8 cellular contexts compared by ENCODE assay signal in genomic region chr1:203286161-203286984, GRCh38. TPM values are rescaled to one million over a fixed set of nuclear protein-coding genes. Genes with fewer than 3 reads are reported as not detected.
A peak's percentile ranks its signal among the peaks of the same experiment; 100 is the strongest.
DNase-seq lines count a peak whose midpoint lies in the region; ATAC-seq and TF ChIP-seq lines count a peak whose summit lies in the region.

No MANE protein-coding gene starts in this region.

- intact Hi-C loops in spleen (cut with DNase I; ENCODE audit: low total_unique reads), result no loop called here

- TF ChIP-seq CTCF in GM23338 (conservative IDR thresholded peaks at IDR 0.05; ENCODE audit: low read depth in 2 of 2) (0 out of 4 replicates have a peak, but pooled peaks of 1 of the 2 experiments have one; percentile 3), WERI-Rb-1 (IDR thresholded peaks at IDR 0.05; ENCODE audit: low read depth, low read length) (peak; percentile 34; the same call in 1 of the 2 replicates), right atrium auricular region (IDR thresholded peaks at IDR 0.05) (peak in 1 of 2 donors; percentile 48), spleen (IDR thresholded peaks at IDR 0.05 in 8 of 11, conservative IDR thresholded peaks at IDR 0.05 in 3 of 11) (no peak)

- H3K4me3 ChIP-seq in GM23338, result no peak overlapping the region
- H3K4me3 ChIP-seq in WERI-Rb-1 (ENCODE audit: low read depth, low read length), result no peak overlapping the region
- no peak overlapping the region for H3K4me3 ChIP-seq in right atrium auricular region
- peak overlapping the region in 1 of 8 donors; percentile 67 for H3K4me3 ChIP-seq in spleen

- no peaks in the 10 kb centered on the region for H3K9me3 Mint-ChIP-seq in GM23338

- no peak for ATAC-seq in GM23338
- ATAC-seq in HG03025 (IDR thresholded peaks at IDR 0.05; ENCODE audit: low FRiP score, unreplicated experiment), result no peak
- no peak for ATAC-seq in GM18870 (IDR thresholded peaks at IDR 0.05; ENCODE audit: unreplicated experiment)

- H3K4me3 Mint-ChIP-seq in GM23338, result no peak overlapping the region; the same call in 2 of the 3 replicates

- no peaks in the 10 kb centered on the region for H3F3A ChIP-seq in GM23338 (replicated peaks; ENCODE audit: low read depth)

- H3K4me1 ChIP-seq in GM23338 (ENCODE audit: insufficient read depth), result peaks cover 36% of the 10 kb centered on the region
- H3K4me1 ChIP-seq in right atrium auricular region, result peaks cover 0 to 93% of the 10 kb centered on the region in 2 donors
- peaks cover 64 to 100% (median 96%) of the 10 kb centered on the region in 6 donors for H3K4me1 ChIP-seq in spleen

- no peaks in the 10 kb centered on the region for H3K36me3 Mint-ChIP-seq in GM23338 (ENCODE audit: low read depth)

- H3K36me3 ChIP-seq in GM23338 (ENCODE audit: insufficient read depth), result no peaks in the 10 kb centered on the region
- no peaks in the 10 kb centered on the region for H3K36me3 ChIP-seq in WERI-Rb-1
- no peaks in the 10 kb centered on the region for H3K36me3 ChIP-seq in right atrium auricular region
- no peaks in the 10 kb centered on the region for H3K36me3 ChIP-seq in spleen

- H3K9me2 ChIP-seq in GM23338 (ENCODE audit: insufficient read depth), result no peaks in the 10 kb centered on the region

- H2AFZ ChIP-seq in GM23338, result no peak overlapping the region

- H4K20me1 ChIP-seq in GM23338 (replicated peaks; ENCODE audit: insufficient read depth), result no peaks in the 10 kb centered on the region

- no peak for TF ChIP-seq POLR2A in spleen (IDR thresholded peaks at IDR 0.05)

- H3K4me1 Mint-ChIP-seq in GM23338, result peaks cover 52% of the 10 kb centered on the region

- peaks cover 24% of the 10 kb centered on the region for H3K27me3 Mint-ChIP-seq in GM23338 (ENCODE audit: insufficient read depth, low read depth, poor library complexity)

- no peaks in the 10 kb centered on the region for H3K79me2 ChIP-seq in GM23338 (replicated peaks; ENCODE audit: insufficient read depth)

- peak overlapping the region; percentile 64; the same call in 1 of the 2 replicates for H3K4me2 ChIP-seq in GM23338

- H3K9me3 ChIP-seq in WERI-Rb-1 (ENCODE audit: severe bottlenecking), result no peaks in the 10 kb centered on the region
- no peaks in the 10 kb centered on the region for H3K9me3 ChIP-seq in right atrium auricular region
- no peaks in the 10 kb centered on the region for H3K9me3 ChIP-seq in spleen

- H3K27ac Mint-ChIP-seq in GM23338, result peak overlapping the region; percentile 18; the same call in 1 of the 2 replicates

- 35 to 50% (median 40%) methylated on average over 7 to 9 of the region's 9 CpGs for WGBS in spleen, 5 donors

- no peak for DNase-seq in GM23338 (ENCODE audit: low spot score)
- peak; percentile 56 for DNase-seq in WERI-Rb-1
- DNase-seq in right atrium auricular region (ENCODE audit: low spot score), result no peak
- DNase-seq in spleen, result peak; percentile 80
- no peak for DNase-seq in NCI-H1105 (lab: John Stamatoyannopoulos, UW)
- DNase-seq in effector CD4-positive, alpha-beta T cell, result no peak

- H3K27me3 ChIP-seq in GM23338 (ENCODE audit: insufficient read depth) (peaks cover 32% of the 10 kb centered on the region), WERI-Rb-1 (ENCODE audit: insufficient read depth, low read depth, severe bottlenecking) (no peaks in the 10 kb centered on the region), right atrium auricular region (no peaks in the 10 kb centered on the region), spleen (replicated peaks in 1 of 7) (no peaks in the 10 kb centered on the region)

- H3K27ac ChIP-seq in GM23338 (ENCODE audit: low read depth), result no peak overlapping the region
- peak overlapping the region; percentile 82 for H3K27ac ChIP-seq in WERI-Rb-1
- H3K27ac ChIP-seq in right atrium auricular region, result peak overlapping the region; percentile 96 to 98
- peak overlapping the region; percentile 90 to 99 (median 97) for H3K27ac ChIP-seq in spleen

TF ChIP-seq in GM23338, 12 proteins besides CTCF, POLR2A, EP300 and RAD21 (continues in another document):
- TF ChIP-seq EZH2 (IDR thresholded peaks at IDR 0.05; ENCODE audit: low read depth, unreplicated experiment) (no peak), ZNF114 (CRISPR knock-in tag; IDR thresholded peaks at IDR 0.05) (no peak), ZNF462 (CRISPR knock-in tag; IDR thresholded peaks at IDR 0.05) (no peak)

RNA-seq across cellular contexts. Expression of gene BTG2, which starts 18.9 kb away (rescaled TPM):
- total RNA-seq in GM23338 (2014; rRNA removed; shearing (Covaris generic)), result 7.8 and 9.1 TPM in 2 replicates
- polyA plus RNA-seq in GM23338 (2016; fragmentation: Nextera tagmentation; extraction: Ambion mirVana), result 5.7 and 6.3 TPM in 2 replicates
- 100 to 1,000 TPM; 132 to 254 TPM for total RNA-seq in right atrium auricular region
- 100 to 1,000 TPM; 104 to 186 (median 153) TPM for total RNA-seq in spleen
- 10 to 100 TPM; 55.5 to 93.1 (median 69.3) TPM for polyA plus RNA-seq in spleen

RNA-seq across cellular contexts. Expression of gene CHIT1, which starts 56.9 kb away (rescaled TPM):
- total RNA-seq in GM23338 (2014; rRNA removed; shearing (Covaris generic)), result 0.07 TPM in 1 of 2 replicates, not detected in the other
- polyA plus RNA-seq in GM23338 (2016; fragmentation: Nextera tagmentation; extraction: Ambion mirVana) (0.47 and 0.85 TPM in 2 replicates), spleen (100 to 1,000 TPM in 1 of 3 donors, 1 to 10 TPM in 2; 2.0 to 165 (median 2.2) TPM)
- total RNA-seq in right atrium auricular region (not detected), spleen (10 to 100 TPM in 2 of 7 donors, 1 to 10 TPM in 5; 2.2 to 31.0 (median 7.8) TPM)

Comparison
In these comparisons a context has a peak if more than half of its experiments do, and no peak if none do; other contexts are left out.
1. DNase-seq: peak in WERI-Rb-1 (single experiment) and spleen (single experiment); none in GM23338 (single experiment), right atrium auricular region (single experiment), NCI-H1105 (single experiment) and effector CD4-positive, alpha-beta T cell (single experiment).
2. RNA of gene BTG2, which starts 18.9 kb away (total RNA-seq): 132 to 254 TPM in right atrium auricular region and 104 to 186 TPM in spleen; 7.8 to 9.1 TPM in GM23338; every median in the first group is over 10 times any median in the second.